29 cellular contexts compared by ENCODE assay signal in the genomic region with DNA sequence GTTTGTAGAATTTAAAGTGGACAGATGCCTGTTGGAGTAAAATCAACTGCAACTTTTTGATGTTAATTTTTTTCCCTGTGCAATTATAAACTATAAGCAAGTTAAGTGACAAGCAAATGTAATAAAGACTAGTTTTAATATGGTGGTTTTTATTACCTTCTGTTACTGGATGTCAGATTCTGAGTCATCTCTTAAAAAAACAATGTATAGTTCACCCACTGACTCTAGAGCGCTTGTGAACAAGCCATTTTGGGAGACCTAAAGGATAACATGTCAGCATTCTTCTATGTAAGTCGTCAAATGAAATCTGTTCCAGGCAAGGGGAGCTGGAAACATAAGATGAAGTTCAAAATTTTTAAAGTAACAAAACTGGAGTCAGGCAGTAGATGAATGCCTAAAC.
DNase-seq lines count a peak whose midpoint lies in the region; ATAC-seq and TF ChIP-seq lines count a peak whose summit lies in the region.
"Had no signal": no experiment of that assay in that cellular context is flagged by ENCODE, and none has a peak within 500 bp of the region (broad histone marks: within the 10 kb centered on the region; RNA-seq: fewer than 3 reads in every experiment).

No MANE protein-coding gene starts in this region.

- POLR2A ChIA-PET in IMR-90 (lab: Charles Lee; ENCODE audit: unreplicated experiment) = no interaction called here
- POLR2A ChIA-PET in CD4-positive, alpha-beta memory T cell (lab: Charles Lee; ENCODE audit: partially characterized antibody) = no interaction called here

- no peak overlapping the region for H3K4me3 Mint-ChIP-seq in CD4-positive, alpha-beta memory T cell
- H3K4me3 Mint-ChIP-seq: activated CD4-positive, alpha-beta T cell treated with anti-CD3 and anti-CD28 coated beads, Interleukin-2, amount 10 ng/mL, durations not matched to agents 7 days and 5 days; activated naive CD4-positive, alpha-beta T cell treated with anti-CD3 and anti-CD28 coated beads, Interleukin-2, amount 10 ng/mL, durations not matched to agents 7 days and 5 days; activated T-cell treated with anti-CD3 and anti-CD28 coated beads, Interleukin-2, amount 50 U/mL, for 72 hours; B cell; H9; IgD-negative memory B cell had no signal

- H2AK9ac ChIP-seq in IMR-90 (replicated peaks; ENCODE audit: low read depth, low read length, poor library complexity) = no peak overlapping the region

- no peaks in the 10 kb centered on the region for H3K27me3 Mint-ChIP-seq in CD4-positive, alpha-beta memory T cell
- H3K27me3 Mint-ChIP-seq: activated CD4-positive, alpha-beta T cell treated with anti-CD3 and anti-CD28 coated beads, Interleukin-2, amount 10 ng/mL, durations not matched to agents 7 days and 5 days; activated naive CD4-positive, alpha-beta T cell treated with anti-CD3 and anti-CD28 coated beads, Interleukin-2, amount 10 ng/mL, durations not matched to agents 7 days and 5 days; B cell; progenitor cell of endocrine pancreas had no signal

- H4K91ac ChIP-seq in IMR-90 (ENCODE audit: insufficient read depth, low read depth, low read length) (no peak overlapping the region), mesenchymal stem cell (ENCODE audit: low read length) (no peak overlapping the region)

- no peak overlapping the region for H2BK120ac ChIP-seq in IMR-90 (ENCODE audit: low read depth, low read length)
- H2BK120ac ChIP-seq in mesenchymal stem cell (ENCODE audit: low read depth, low read length) = no peak overlapping the region

- H2BK12ac ChIP-seq in mesenchymal stem cell (ENCODE audit: low read length in 2 of 2) = no peak overlapping the region

- peak; percentile 23 for DNase-seq in A172 (ENCODE audit: low spot score)
- DNase-seq in IMR-90 = peak; percentile 81
- DNase-seq in choroid plexus epithelial cell (ENCODE audit: low read depth) = peak; percentile 67
- peak; percentile 10 for DNase-seq in mesenchymal stem cell
- no peak for DNase-seq in CD4-positive, alpha-beta memory T cell
- no peak for DNase-seq in amniotic stem cell (lab: John Stamatoyannopoulos, UW)
- no peak for DNase-seq in NCI-H748 (lab: John Stamatoyannopoulos, UW; ENCODE audit: unreplicated experiment)
- DNase-seq: 8988T; activated CD4-positive, alpha-beta T cell treated with anti-CD3 and anti-CD28 coated beads, Interleukin-2, amount 10 ng/mL, durations not matched to agents 7 days and 5 days; activated naive CD4-positive, alpha-beta T cell treated with anti-CD3 and anti-CD28 coated beads, Interleukin-2, amount 10 ng/mL, durations not matched to agents 7 days and 5 days; activated T-cell treated with anti-CD3 and anti-CD28 coated beads, Interleukin-2, amount 50 U/mL, for 72 hours; aorta; cerebellar nuclear complex; DMS79; effector CD4-positive, alpha-beta T cell; H9; NCI-H1105; NCI-H1930; NCI-H526 treated with DMSO at 0.1 percent for 48 hours; RPMI8226; transverse colon had no signal

- H3K27me3 ChIP-seq in IMR-90 (ENCODE audit: control insufficient read depth, insufficient read depth, low read length) (no peaks in the 10 kb centered on the region), mesenchymal stem cell (ENCODE audit: control insufficient read depth in 1 of 2, insufficient read depth in 1 of 2, low read length in 2 of 2) (no peaks in the 10 kb centered on the region)
- H3K27me3 ChIP-seq in CD4-positive, alpha-beta memory T cell (ENCODE audit: insufficient read depth, low read length) = no peaks in the 10 kb centered on the region
- H3K27me3 ChIP-seq: gastroesophageal sphincter, transverse colon had no signal

- no peaks in the 10 kb centered on the region for H3K36me3 Mint-ChIP-seq in CD4-positive, alpha-beta memory T cell
- H3K36me3 Mint-ChIP-seq: activated naive CD4-positive, alpha-beta T cell treated with anti-CD3 and anti-CD28 coated beads, Interleukin-2, amount 10 ng/mL, durations not matched to agents 7 days and 5 days; IgD-negative memory B cell had no signal

- peaks cover 8% of the 10 kb centered on the region for H3K9me1 ChIP-seq in IMR-90 (ENCODE audit: insufficient read depth, low read length)

- H4K20me1 ChIP-seq in IMR-90 (ENCODE audit: insufficient read depth, low read length) = no peaks in the 10 kb centered on the region; the same call in 1 of the 2 replicates

- no peak for TF ChIP-seq POLR2A in IMR-90 (IDR thresholded peaks at IDR 0.05; ENCODE audit: low read depth, low read length)

- no peak overlapping the region for H4K5ac ChIP-seq in IMR-90 (ENCODE audit: low read depth, low read length)

- ATAC-seq in IMR-90 (ENCODE audit: low read depth) = 0 out of 2 replicates have a peak, but pooled peaks have one; percentile 18
- ATAC-seq in HG03097 (IDR thresholded peaks at IDR 0.05; ENCODE audit: low FRiP score, unreplicated experiment) = no peak
- ATAC-seq: activated T-cell treated with anti-CD3 and anti-CD28 coated beads, Interleukin-2, amount 50 U/mL, for 72 hours; gastroesophageal sphincter had no signal

- no peak overlapping the region for H4K8ac ChIP-seq in IMR-90 (ENCODE audit: low read depth in 2 of 2, low read length in 2 of 2)
- H4K8ac ChIP-seq in mesenchymal stem cell (ENCODE audit: low read length) = no peak overlapping the region

- H3K4me2 ChIP-seq in IMR-90 (ENCODE audit: low read depth, low read length) (no peak overlapping the region), mesenchymal stem cell (ENCODE audit: low read length, poor library complexity, severe bottlenecking) (no peak overlapping the region)

- H3K9me3 ChIP-seq in IMR-90 (ENCODE audit: control insufficient read depth, insufficient read depth, low read length) = no peaks in the 10 kb centered on the region
- H3K9me3 ChIP-seq in mesenchymal stem cell (ENCODE audit: control insufficient read depth, low read length) = no peaks in the 10 kb centered on the region
- no peaks in the 10 kb centered on the region for H3K9me3 ChIP-seq in CD4-positive, alpha-beta memory T cell (ENCODE audit: control insufficient read depth in 1 of 2, low read length in 2 of 2)
- H3K9me3 ChIP-seq: gastroesophageal sphincter, transverse colon had no signal

- no peak overlapping the region for H2AFZ ChIP-seq in IMR-90 (replicated peaks; ENCODE audit: low read length, poor library complexity)
- no peak overlapping the region for H2AFZ ChIP-seq in mesenchymal stem cell (ENCODE audit: low read depth, low read length)

- H3K4me1 ChIP-seq in IMR-90 (ENCODE audit: control insufficient read depth, insufficient read depth, low read length) (peaks cover 13% of the 10 kb centered on the region), mesenchymal stem cell (ENCODE audit: control insufficient read depth, insufficient read depth, low read depth, low read length) (peaks cover 5% of the 10 kb centered on the region)
- no peaks in the 10 kb centered on the region for H3K4me1 ChIP-seq in CD4-positive, alpha-beta memory T cell (ENCODE audit: insufficient read depth, low read length)

- CTCF ChIA-PET in IMR-90 (lab: Yijun Ruan, JAX) = no interaction called here
- CTCF ChIA-PET in CD4-positive, alpha-beta memory T cell (lab: Charles Lee; ENCODE audit: partially characterized antibody) = no interaction called here

- no peak for TF ChIP-seq RAD21 in IMR-90 (IDR thresholded peaks at IDR 0.05; ENCODE audit: low read length)

- no TSS peak for BruUV-seq in IMR-90 (replicated peaks; lab: Mats Ljungman, UMichigan)

- no peaks in the 10 kb centered on the region for H3K4me1 Mint-ChIP-seq in CD4-positive, alpha-beta memory T cell
- H3K4me1 Mint-ChIP-seq: activated CD4-positive, alpha-beta T cell treated with anti-CD3 and anti-CD28 coated beads, Interleukin-2, amount 10 ng/mL, durations not matched to agents 7 days and 5 days; activated naive CD4-positive, alpha-beta T cell treated with anti-CD3 and anti-CD28 coated beads, Interleukin-2, amount 10 ng/mL, durations not matched to agents 7 days and 5 days; B cell; IgD-negative memory B cell had no signal

- peaks cover 0 to 4% (median 0%) of the 10 kb centered on the region in 8 donors for H3K9me3 Mint-ChIP-seq in CD4-positive, alpha-beta memory T cell
- H3K9me3 Mint-ChIP-seq: activated CD4-positive, alpha-beta T cell treated with anti-CD3 and anti-CD28 coated beads, Interleukin-2, amount 10 ng/mL, durations not matched to agents 7 days and 5 days; activated naive CD4-positive, alpha-beta T cell treated with anti-CD3 and anti-CD28 coated beads, Interleukin-2, amount 10 ng/mL, durations not matched to agents 7 days and 5 days; activated T-cell treated with anti-CD3 and anti-CD28 coated beads, Interleukin-2, amount 50 U/mL, for 72 hours; H9; IgD-negative memory B cell had no signal

- no CpG with 5 or more reads among the region's 2 CpGs for WGBS in IMR-90 (ENCODE audit: extremely low coverage in 2 of 2, insufficient read length in 1 of 2), 2 experiments
- 23% methylated on average over 2 of the region's 2 CpGs for WGBS in mesenchymal stem cell

- H3K23ac ChIP-seq in IMR-90 (ENCODE audit: low read depth, low read length) (no peak overlapping the region), mesenchymal stem cell (ENCODE audit: low read length in 2 of 2) (no peak overlapping the region)

- H3K14ac ChIP-seq in IMR-90 (replicated peaks; ENCODE audit: low read depth, low read length) (no peak overlapping the region), mesenchymal stem cell (ENCODE audit: low read length in 2 of 2) (no peak overlapping the region)

- H3K9ac ChIP-seq in IMR-90 (ENCODE audit: low read depth, low read length) (no peak overlapping the region), mesenchymal stem cell (ENCODE audit: low read length) (no peak overlapping the region)

- 0 out of 2 replicates have a peak overlapping the region, but pooled peaks have one; percentile 5 for H2BK20ac ChIP-seq in IMR-90 (ENCODE audit: low read depth, low read length)

- no peak overlapping the region for H3K27ac ChIP-seq in IMR-90 (ENCODE audit: insufficient read depth, low read length)
- H3K27ac ChIP-seq in mesenchymal stem cell (ENCODE audit: low read length, poor library complexity, severe bottlenecking) = no peak overlapping the region
- no peak overlapping the region for H3K27ac ChIP-seq in CD4-positive, alpha-beta memory T cell (ENCODE audit: low read depth, low read length)
- H3K27ac ChIP-seq: gastroesophageal sphincter, HL-60, SK-N-MC, transverse colon, VCaP had no signal

- intact Hi-C loops in IMR-90 (cut with micrococcal nuclease) = no loop called here
- intact Hi-C loops in CD4-positive, alpha-beta memory T cell (cut with micrococcal nuclease) = no loop called here

- no peak overlapping the region for H3K4me3 ChIP-seq in IMR-90 (ENCODE audit: insufficient read depth, low read depth, low read length)
- H3K4me3 ChIP-seq in choroid plexus epithelial cell (ENCODE audit: low read depth, low read length) = no peak overlapping the region
- H3K4me3 ChIP-seq in mesenchymal stem cell (ENCODE audit: insufficient read depth in 1 of 2, low read depth in 1 of 2, low read length in 2 of 2) = no peak overlapping the region
- no peak overlapping the region for H3K4me3 ChIP-seq in CD4-positive, alpha-beta memory T cell (ENCODE audit: low read length in 2 of 2)
- H3K4me3 ChIP-seq: gastroesophageal sphincter, SK-N-MC, transverse colon had no signal

- no peak overlapping the region for H2BK15ac ChIP-seq in IMR-90 (ENCODE audit: low read depth, low read length)
- no peak overlapping the region for H2BK15ac ChIP-seq in mesenchymal stem cell (ENCODE audit: low read depth, poor library complexity, severe bottlenecking)

- H2BK5ac ChIP-seq in IMR-90 (ENCODE audit: low read depth, low read length, poor library complexity, severe bottlenecking) = no peak overlapping the region
- H2BK5ac ChIP-seq in mesenchymal stem cell (ENCODE audit: low read depth, low read length, poor library complexity, severe bottlenecking) = no peak overlapping the region

- no peak overlapping the region for H3K56ac ChIP-seq in IMR-90 (ENCODE audit: extremely low read depth, insufficient read depth, low read length)

- H3K18ac ChIP-seq in IMR-90 (ENCODE audit: low read depth, low read length) (no peak overlapping the region), mesenchymal stem cell (ENCODE audit: low read depth in 1 of 2, low read length in 2 of 2) (no peak overlapping the region)

- dilution Hi-C loops in IMR-90 (cut with HindIII; ENCODE audit: low sequenced_read_pairs, unreplicated experiment) = no loop called here

- H2AK5ac ChIP-seq in IMR-90 (ENCODE audit: low read depth, low read length) (no peak overlapping the region), mesenchymal stem cell (ENCODE audit: low read length, severe bottlenecking) (no peak overlapping the region)

- TF ChIP-seq CTCF in IMR-90 (conservative IDR thresholded peaks at IDR 0.05; ENCODE audit: low read depth, low read length) (no peak), choroid plexus epithelial cell (conservative IDR thresholded peaks at IDR 0.05; ENCODE audit: low read depth, low read length) (no peak)

- H3K79me1 ChIP-seq in IMR-90 (ENCODE audit: low read depth in 1 of 2, low read length in 2 of 2) (no peaks in the 10 kb centered on the region), mesenchymal stem cell (replicated peaks; ENCODE audit: low read length, poor library complexity, severe bottlenecking) (no peaks in the 10 kb centered on the region)

- no peaks in the 10 kb centered on the region for H3K36me3 ChIP-seq in IMR-90 (ENCODE audit: control insufficient read depth, insufficient read depth, low read length)
- H3K36me3 ChIP-seq in mesenchymal stem cell (ENCODE audit: control insufficient read depth in 1 of 2, insufficient read depth in 2 of 2, low read depth in 1 of 2, low read length in 2 of 2) = no peaks in the 10 kb centered on the region
- H3K36me3 ChIP-seq in CD4-positive, alpha-beta memory T cell (ENCODE audit: insufficient read depth, low read length) = no peaks in the 10 kb centered on the region
- H3K36me3 ChIP-seq: gastroesophageal sphincter, transverse colon had no signal

- no peak overlapping the region for H3K27ac Mint-ChIP-seq in CD4-positive, alpha-beta memory T cell
- H3K27ac Mint-ChIP-seq: activated CD4-positive, alpha-beta T cell treated with anti-CD3 and anti-CD28 coated beads, Interleukin-2, amount 10 ng/mL, durations not matched to agents 7 days and 5 days; activated naive CD4-positive, alpha-beta T cell treated with anti-CD3 and anti-CD28 coated beads, Interleukin-2, amount 10 ng/mL, durations not matched to agents 7 days and 5 days; activated T-cell treated with anti-CD3 and anti-CD28 coated beads, Interleukin-2, amount 50 U/mL, for 72 hours; B cell; H9; IgD-negative memory B cell; progenitor cell of endocrine pancreas had no signal

- no peak overlapping the region for H3K4ac ChIP-seq in IMR-90 (ENCODE audit: low read depth, low read length)
- H3K4ac ChIP-seq in mesenchymal stem cell (ENCODE audit: low read depth in 1 of 2, low read length in 2 of 2) = no peak overlapping the region

- in situ Hi-C loops in IMR-90 (cut with MboI; ENCODE audit: low sequenced_read_pairs) = no loop called here

Comparison
In these comparisons a context has a peak if more than half of its experiments do, and no peak if none do; other contexts are left out.
1. DNase-seq: peak in A172 (single experiment), IMR-90 (single experiment), choroid plexus epithelial cell (single experiment) and mesenchymal stem cell (single experiment); none in CD4-positive, alpha-beta memory T cell (0 of 5), amniotic stem cell (single experiment) and NCI-H748 (single experiment).